In the genomic region with DNA sequence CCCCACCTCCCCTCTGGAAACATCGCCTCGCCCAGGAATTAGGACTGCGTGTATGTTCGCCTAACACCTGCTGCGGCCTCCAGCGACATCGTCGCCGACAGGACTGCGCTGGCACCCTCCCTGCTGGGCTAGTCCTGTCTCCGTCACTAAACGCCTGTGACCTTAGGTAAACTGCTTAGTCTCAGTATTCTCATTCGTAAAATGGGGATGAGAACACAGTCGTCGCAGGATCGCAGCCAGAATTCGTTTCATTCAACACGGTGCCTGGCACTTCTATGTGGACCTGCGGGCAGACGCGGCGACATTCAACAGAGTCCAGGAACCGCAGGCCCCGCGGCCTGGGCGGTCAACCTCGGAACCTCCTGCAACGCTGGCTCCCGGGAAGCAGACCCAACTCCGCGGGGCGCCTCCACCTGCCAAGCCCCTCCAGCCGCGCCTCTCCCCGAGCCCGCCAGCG, we compare ENCODE assay signal across 8 cellular contexts. TPM values are rescaled to one million over a fixed set of nuclear protein-coding genes. Genes with fewer than 3 reads are reported as not detected.
DNase-seq lines count a peak whose midpoint lies in the region; ATAC-seq and TF ChIP-seq lines count a peak whose summit lies in the region.

No MANE protein-coding gene starts in this region.

- H3K36me3 Mint-ChIP-seq in Calu3 (ENCODE audit: insufficient read depth, unreplicated experiment) = peaks cover 17% of the 10 kb centered on the region

- H3K27me3 Mint-ChIP-seq in Calu3 (ENCODE audit: unreplicated experiment) = no peaks in the 10 kb centered on the region

- H3K9me3 Mint-ChIP-seq in Calu3 (ENCODE audit: low read depth, unreplicated experiment) = no peaks in the 10 kb centered on the region

- BruUV-seq in Calu3 (replicated peaks; lab: Mats Ljungman, UMichigan) = no TSS peak

- peak overlapping the region; percentile 94 to 98 for H3K4me3 ChIP-seq in prostate gland

- H3K4me3 Mint-ChIP-seq in Calu3 (ENCODE audit: low read depth, unreplicated experiment) = peak overlapping the region; percentile 75

- CTCF ChIA-PET in Calu3 (lab: Charles Lee) = no interaction called here

- intact Hi-C loops in Calu3 (cut with micrococcal nuclease; ENCODE audit: unreplicated experiment) = no loop called here
- intact Hi-C loops in prostate gland (cut with DNase I) = loop anchor here (2.0 kb wide), 1 partner anchor 42 kb away; a partner anchor contains a TSS

- no peak for TF ChIP-seq POLR2A in prostate gland (IDR thresholded peaks at IDR 0.05)

- H3K36me3 ChIP-seq in prostate gland = no peaks in the 10 kb centered on the region

- under 1% methylated on average over 36 of the region's 37 CpGs for WGBS in prostate gland

- no peaks in the 10 kb centered on the region for H3K27me3 ChIP-seq in prostate gland (replicated peaks; ENCODE audit: insufficient read depth)

- no peaks in the 10 kb centered on the region for H3K9me3 ChIP-seq in prostate gland

- no peaks in the 10 kb centered on the region for H3K4me1 Mint-ChIP-seq in Calu3 (ENCODE audit: low read depth, unreplicated experiment)

- DNase-seq in Calu3 (peak; percentile 16), NCI-H146 treated with DMSO at 0.1 percent for 48 hours (lab: John Stamatoyannopoulos, UW; ENCODE audit: unreplicated experiment) (peak; percentile 20), anterior cingulate cortex (lab: John Stamatoyannopoulos, UW) (peak in 46 of 58 donors; percentile 8 to 76 (median 46)), hippocampal formation (lab: John Stamatoyannopoulos, UW) (peak; percentile 50 to 66), prostate gland (ENCODE audit: low spot score) (peak; percentile 16), Kasumi-1 (lab: John Stamatoyannopoulos, UW) (no peak), AG08395 (ENCODE audit: low spot score) (no peak)

- ATAC-seq in GM21619 (IDR thresholded peaks at IDR 0.05; ENCODE audit: unreplicated experiment) = peak; percentile 27

- TF ChIP-seq CTCF in Calu3 (IDR thresholded peaks at IDR 0.05; ENCODE audit: unreplicated experiment) (no peak), prostate gland (IDR thresholded peaks at IDR 0.05) (no peak)

- peak overlapping the region; percentile 79 to 80 for H3K27ac ChIP-seq in prostate gland

- no peak overlapping the region for H3K27ac Mint-ChIP-seq in Calu3 (ENCODE audit: unreplicated experiment)

- H3K4me1 ChIP-seq in prostate gland (replicated peaks) = no peaks in the 10 kb centered on the region

RNA-seq across cellular contexts. Expression of a gene that starts 0.5 kb away (rescaled TPM):
- total RNA-seq in Calu3 (2022) = 12.2 TPM in 2 replicates
- 10 to 100 TPM; 35.3 to 75.5 TPM for total RNA-seq in prostate gland

RNA-seq across cellular contexts. Expression of a gene that starts 41.8 kb away (rescaled TPM):
- 11.0 and 13.6 TPM in 2 replicates for total RNA-seq in Calu3 (2022)
- 10 to 100 TPM; 10.8 to 22.0 TPM for total RNA-seq in prostate gland

Comparison
In these comparisons a context has a peak if more than half of its experiments do, and no peak if none do; other contexts are left out.
1. DNase-seq: peak in Calu3 (single experiment), NCI-H146 treated with DMSO at 0.1 percent for 48 hours (single experiment), anterior cingulate cortex (46 of 58), hippocampal formation (2 of 2) and prostate gland (single experiment); none in Kasumi-1 (0 of 2) and AG08395 (single experiment).